1 cellular context compared by ENCODE assay signal in the genomic region with DNA sequence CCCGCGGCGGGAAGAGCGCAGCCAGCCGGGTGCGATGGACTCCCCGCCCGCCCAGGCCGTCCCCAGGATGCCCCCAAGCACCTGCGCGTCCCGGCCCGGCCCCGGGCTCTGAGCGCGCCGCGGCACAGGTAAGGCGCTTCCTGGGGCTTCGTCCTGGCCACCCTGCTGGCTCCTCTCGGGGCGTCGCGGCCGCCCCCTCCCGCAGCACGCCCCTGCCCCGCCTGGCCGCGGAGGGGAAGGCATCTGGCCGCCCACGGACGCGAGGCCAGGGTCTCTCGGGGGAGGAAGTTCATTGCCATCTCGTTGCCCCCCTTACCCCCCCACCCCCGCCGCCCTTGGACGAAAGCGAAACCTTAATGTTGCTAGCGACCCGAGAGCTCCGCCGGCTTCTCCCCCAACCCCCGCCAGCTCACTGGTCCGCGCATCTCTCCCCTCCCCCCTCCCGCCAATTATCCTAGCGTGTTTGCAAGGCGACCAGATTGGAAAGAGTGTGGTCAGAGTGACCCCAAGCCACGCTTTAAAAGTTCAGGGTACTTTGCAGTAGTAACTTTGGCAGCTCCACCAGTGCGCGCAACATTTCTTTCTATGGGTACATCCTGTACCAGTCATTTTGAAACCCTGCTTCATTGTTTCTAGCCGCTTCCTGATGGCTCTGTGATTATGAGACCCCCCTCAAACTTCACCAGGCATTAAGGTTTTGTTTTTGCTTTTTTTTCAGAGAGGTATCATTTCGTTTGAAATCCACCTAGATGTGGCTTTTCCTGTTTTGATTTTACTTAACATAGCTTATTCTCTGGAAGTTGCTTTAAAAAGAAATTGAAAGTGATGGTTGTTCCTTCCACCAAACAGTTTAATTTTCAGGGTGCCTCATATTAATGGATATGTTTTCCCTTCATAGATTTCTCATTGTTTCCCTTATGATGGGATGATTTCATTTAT.
A peak's percentile ranks its signal among the peaks of the same experiment; 100 is the strongest.
TF ChIP-seq lines count a peak whose summit lies in the region.

No MANE protein-coding gene starts in this region.

TF ChIP-seq in K562, 482 proteins besides CTCF, POLR2A, EP300 and RAD21:
- TF ChIP-seq NEUROD1 (IDR thresholded peaks at IDR 0.05; ENCODE audit: borderline replicate concordance, low read depth, low read length, partially characterized antibody) (no peak), ZBTB7A (IDR thresholded peaks at IDR 0.05; ENCODE audit: borderline replicate concordance, control insufficient read depth, low read depth, low read length) (peak; percentile 45; the same call in 1 of the 2 replicates)
